ENCODE assay signal across 9 cellular contexts in genomic region chr12:47270782-47271664, GRCh38.
A peak's percentile ranks its signal among the peaks of the same experiment; 100 is the strongest.
DNase-seq lines count a peak whose midpoint lies in the region; ATAC-seq, FAIRE-seq and TF ChIP-seq lines count a peak whose summit lies in the region.
"Had no signal": no experiment of that assay in that cellular context is flagged by ENCODE, and none has a peak within 500 bp of the region (broad histone marks: within the 10 kb centered on the region; RNA-seq: fewer than 3 reads in every experiment).

No MANE protein-coding gene starts in this region.

- no peak for FAIRE-seq in pancreas (lab: Jason Lieb, UNC)

- H3K27ac ChIP-seq in CD8-positive, alpha-beta T cell (ENCODE audit: low read depth, low read length), result no peak overlapping the region
- no peak overlapping the region for H3K27ac ChIP-seq in pancreas

- H3K4me1 Mint-ChIP-seq in CD8-positive, alpha-beta T cell (ENCODE audit: low read depth), result peaks cover 72% of the 10 kb centered on the region
- peaks cover 60% of the 10 kb centered on the region for H3K4me1 Mint-ChIP-seq in activated naive CD8-positive, alpha-beta T cell treated with anti-CD3 and anti-CD28 coated beads, Interleukin-2, amount 10 ng/mL, durations not matched to agents 7 days and 5 days
- H3K4me1 Mint-ChIP-seq in memory B cell, result peaks cover 59% of the 10 kb centered on the region

- intact Hi-C loops in CD8-positive, alpha-beta T cell (cut with DNase I, micrococcal nuclease), result loop anchor here in 1 of 2 experiments (5.0 kb wide), 1 partner anchor 34 kb away; no protein-coding TSS in a partner anchor
- intact Hi-C loops in pancreas (cut with DNase I), result no loop called here

- no peaks in the 10 kb centered on the region for H3K36me3 Mint-ChIP-seq in CD8-positive, alpha-beta T cell
- H3K36me3 Mint-ChIP-seq in activated naive CD8-positive, alpha-beta T cell treated with anti-CD3 and anti-CD28 coated beads, Interleukin-2, amount 10 ng/mL, durations not matched to agents 7 days and 5 days, result peaks cover 8% of the 10 kb centered on the region
- no peaks in the 10 kb centered on the region for H3K36me3 Mint-ChIP-seq in memory B cell

- peak overlapping the region; percentile 58 for H3K27ac Mint-ChIP-seq in CD8-positive, alpha-beta T cell
- H3K27ac Mint-ChIP-seq in activated naive CD8-positive, alpha-beta T cell treated with anti-CD3 and anti-CD28 coated beads, Interleukin-2, amount 10 ng/mL, durations not matched to agents 7 days and 5 days, result no peak overlapping the region
- peak overlapping the region; percentile 85 for H3K27ac Mint-ChIP-seq in memory B cell

- H3K4me1 ChIP-seq in CD8-positive, alpha-beta T cell (ENCODE audit: insufficient read depth, low read length), result peaks cover 69% of the 10 kb centered on the region
- H3K4me1 ChIP-seq in pancreas, result peaks cover 0 to 8% (median 5%) of the 10 kb centered on the region in 3 donors

- no peaks in the 10 kb centered on the region for H3K9me3 ChIP-seq in CD8-positive, alpha-beta T cell (ENCODE audit: low read length)
- H3K9me3 ChIP-seq in pancreas, result no peaks in the 10 kb centered on the region

- POLR2A ChIA-PET in CD8-positive, alpha-beta T cell (lab: Charles Lee), result interaction anchor here (1.1 kb wide), 1 partner anchor 9 kb away, joined by 4 read pairs; no protein-coding TSS in a partner anchor
- POLR2A ChIA-PET in activated naive CD8-positive, alpha-beta T cell treated with anti-CD3 and anti-CD28 coated beads, Interleukin-2, amount 10 ng/mL, durations not matched to agents 7 days and 5 days (lab: Charles Lee), result interaction anchor here (1.6 to 2.5 kb wide), 3 partner anchors 36 to 53 kb away, joined by 3 to 10 read pairs (median 4); no protein-coding TSS in a partner anchor

- no peak for TF ChIP-seq CTCF in CD8-positive, alpha-beta T cell (IDR thresholded peaks at IDR 0.05)
- TF ChIP-seq CTCF in pancreas (IDR thresholded peaks at IDR 0.05), result no peak

- no peaks in the 10 kb centered on the region for H3K27me3 Mint-ChIP-seq in CD8-positive, alpha-beta T cell (ENCODE audit: low read depth)
- H3K27me3 Mint-ChIP-seq in activated naive CD8-positive, alpha-beta T cell treated with anti-CD3 and anti-CD28 coated beads, Interleukin-2, amount 10 ng/mL, durations not matched to agents 7 days and 5 days, result no peaks in the 10 kb centered on the region
- no peaks in the 10 kb centered on the region for H3K27me3 Mint-ChIP-seq in memory B cell

- H3K9me3 Mint-ChIP-seq in CD8-positive, alpha-beta T cell, result no peaks in the 10 kb centered on the region
- H3K9me3 Mint-ChIP-seq in activated naive CD8-positive, alpha-beta T cell treated with anti-CD3 and anti-CD28 coated beads, Interleukin-2, amount 10 ng/mL, durations not matched to agents 7 days and 5 days, result peaks cover 7% of the 10 kb centered on the region
- no peaks in the 10 kb centered on the region for H3K9me3 Mint-ChIP-seq in memory B cell

- peak; percentile 71 for ATAC-seq in CD8-positive, alpha-beta T cell
- peak; percentile 56 for ATAC-seq in activated naive CD8-positive, alpha-beta T cell treated with anti-CD3 and anti-CD28 coated beads, Interleukin-2, amount 10 ng/mL, durations not matched to agents 7 days and 5 days (ENCODE audit: low read depth)
- ATAC-seq in memory B cell (ENCODE audit: low read depth), result no peak
- no peak for ATAC-seq in HG03135 (IDR thresholded peaks at IDR 0.05; ENCODE audit: unreplicated experiment)
- ATAC-seq in GM21825 (IDR thresholded peaks at IDR 0.05; ENCODE audit: unreplicated experiment), result no peak
- no peak for ATAC-seq in pancreas
- ATAC-seq in HG02759 (IDR thresholded peaks at IDR 0.05; ENCODE audit: unreplicated experiment), result no peak

- no peak overlapping the region for H3K4me3 Mint-ChIP-seq in CD8-positive, alpha-beta T cell
- no peak overlapping the region for H3K4me3 Mint-ChIP-seq in activated naive CD8-positive, alpha-beta T cell treated with anti-CD3 and anti-CD28 coated beads, Interleukin-2, amount 10 ng/mL, durations not matched to agents 7 days and 5 days
- H3K4me3 Mint-ChIP-seq in memory B cell, result no peak overlapping the region
- H3K4me3 Mint-ChIP-seq: dendritic cell treated with granulocyte-macrophage colony-stimulating factor and Interleukin-4, amounts not matched to agents 40 ng/mL and 50 ng/mL, for 4 days had no signal

- CTCF ChIA-PET in CD8-positive, alpha-beta T cell (lab: Charles Lee), result interaction anchor here (0.9 to 1.3 kb wide), 3 partner anchors 30 to 127 kb away, joined by 3 to 5 read pairs (median 3); no protein-coding TSS in a partner anchor

- H3K27me3 ChIP-seq in CD8-positive, alpha-beta T cell (ENCODE audit: insufficient read depth, low read length), result no peaks in the 10 kb centered on the region
- no peaks in the 10 kb centered on the region for H3K27me3 ChIP-seq in pancreas

- 86 to 87% methylated on average over 4 of the region's 4 CpGs for WGBS in pancreas, 2 donors

- no peaks in the 10 kb centered on the region for H3K36me3 ChIP-seq in CD8-positive, alpha-beta T cell (ENCODE audit: insufficient read depth, low read length)
- H3K36me3 ChIP-seq in pancreas, result no peaks in the 10 kb centered on the region

- no peak for DNase-seq in CD8-positive, alpha-beta T cell
- DNase-seq in LHCN-M2 (ENCODE audit: low read depth) (peak; percentile 97), memory B cell (ENCODE audit: low spot score in 2 of 2) (no peak), pancreas (no peak)
- DNase-seq in activated naive CD8-positive, alpha-beta T cell treated with anti-CD3 and anti-CD28 coated beads, Interleukin-2, amount 10 ng/mL, durations not matched to agents 7 days and 5 days, result no peak

- H3K4me3 ChIP-seq in CD8-positive, alpha-beta T cell (ENCODE audit: low read depth, low read length), result no peak overlapping the region
- no peak overlapping the region for H3K4me3 ChIP-seq in pancreas

Comparison
In these comparisons a context has a peak if more than half of its experiments do, and no peak if none do; other contexts are left out.
1. ATAC-seq: peak in CD8-positive, alpha-beta T cell (single experiment) and activated naive CD8-positive, alpha-beta T cell treated with anti-CD3 and anti-CD28 coated beads, Interleukin-2, amount 10 ng/mL, durations not matched to agents 7 days and 5 days (single experiment); none in memory B cell (single experiment), HG03135 (single experiment), GM21825 (single experiment), pancreas (0 of 4) and HG02759 (single experiment).